In the genomic region with DNA sequence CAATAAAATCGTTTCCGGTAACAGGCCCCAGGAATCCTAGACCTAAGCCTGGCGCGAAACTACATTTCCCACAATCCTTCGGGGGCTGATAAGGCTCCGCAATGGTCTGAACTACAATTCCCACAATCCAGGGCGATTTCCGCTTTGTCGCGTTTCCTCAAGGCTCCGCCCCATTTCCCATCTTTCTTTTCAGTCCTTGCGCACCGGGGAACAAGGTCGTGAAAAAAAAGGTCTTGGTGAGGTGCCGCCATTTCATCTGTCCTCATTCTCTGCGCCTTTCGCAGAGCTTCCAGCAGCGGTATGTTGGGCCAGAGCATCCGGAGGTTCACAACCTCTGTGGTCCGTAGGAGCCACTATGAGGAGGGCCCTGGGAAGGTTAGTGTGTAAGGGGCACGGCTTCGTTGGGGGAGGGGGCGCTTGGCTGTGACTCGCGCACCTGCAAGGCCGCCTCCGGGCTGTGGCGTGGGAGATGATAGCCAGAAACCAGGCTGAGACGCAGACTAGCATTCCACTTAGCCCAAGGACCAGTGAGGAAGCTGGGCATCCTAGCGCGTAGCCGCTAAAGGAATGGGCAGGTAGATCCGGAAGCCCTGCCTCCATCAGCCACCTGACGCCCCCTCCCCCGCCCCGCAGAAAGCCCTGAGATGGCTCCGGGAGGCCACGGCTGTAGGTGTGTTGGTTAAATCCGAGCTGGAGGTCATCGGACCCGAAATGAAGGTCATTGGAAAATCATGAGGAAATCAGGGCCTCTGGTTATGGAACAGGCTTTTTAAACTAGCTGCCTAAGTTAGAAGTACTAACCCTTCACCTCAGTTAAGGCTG, we compare ENCODE assay signal across 8 cellular contexts. TPM values are rescaled to one million over a fixed set of nuclear protein-coding genes. Genes with fewer than 3 reads are reported as not detected.
DNase-seq lines count a peak whose midpoint lies in the region; ATAC-seq and TF ChIP-seq lines count a peak whose summit lies in the region.

A gene with protein sequence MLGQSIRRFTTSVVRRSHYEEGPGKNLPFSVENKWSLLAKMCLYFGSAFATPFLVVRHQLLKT (plus strand): TSS at position 186 of the 822 bp plus-strand sequence. CDS start 115 bp downstream, at position 301.

- H3K4me1 Mint-ChIP-seq in osteocyte (ENCODE audit: unreplicated experiment) = peaks cover 12% of the 10 kb centered on the region

- peaks cover 4% of the 10 kb centered on the region for H3K4me1 ChIP-seq in thymus (ENCODE audit: control insufficient read depth, insufficient read depth, low read length)

- H3K36me3 Mint-ChIP-seq in osteocyte (ENCODE audit: unreplicated experiment) = peaks cover 39% of the 10 kb centered on the region

- WGBS in thymus = under 1% methylated on average over 41 of the region's 41 CpGs

- H3K27me3 ChIP-seq in thymus (ENCODE audit: control insufficient read depth, insufficient read depth) = no peaks in the 10 kb centered on the region

- H3K9me3 ChIP-seq in thymus (ENCODE audit: control insufficient read depth) = no peaks in the 10 kb centered on the region

- intact Hi-C loops in head of caudate nucleus (cut with DNase I) = no loop called here

- ATAC-seq in HG02759 (IDR thresholded peaks at IDR 0.05; ENCODE audit: unreplicated experiment) = peak; percentile 96

- peaks cover 4% of the 10 kb centered on the region for H3K36me3 ChIP-seq in thymus (ENCODE audit: control insufficient read depth, insufficient read depth)

- H3K27me3 Mint-ChIP-seq in osteocyte (ENCODE audit: unreplicated experiment) = peaks cover 14% of the 10 kb centered on the region

- peak; percentile 96 for DNase-seq in GM12864 (ENCODE audit: low read depth)
- peak; percentile 90 to 98 (median 97) for DNase-seq in NCI-H1417 (lab: John Stamatoyannopoulos, UW)
- peak; percentile 93 to 98 for DNase-seq in SW 1271 (lab: John Stamatoyannopoulos, UW)
- peak; percentile 87 for DNase-seq in activated naive CD8-positive, alpha-beta T cell treated with anti-CD3 and anti-CD28 coated beads, Interleukin-2, amount 50 U/mL, for 16 hours (ENCODE audit: low read depth, low spot score)
- DNase-seq in head of caudate nucleus = peak; percentile 77 to 98 (median 94)
- DNase-seq in osteocyte (ENCODE audit: extremely low spot score, unreplicated experiment) = peak; percentile 94

- H3K4me3 Mint-ChIP-seq in osteocyte (ENCODE audit: unreplicated experiment) = peak within 1 kb of the TSS; percentile 99

- peak within 1 kb of the TSS; percentile 96 for H3K27ac Mint-ChIP-seq in osteocyte (ENCODE audit: unreplicated experiment)

- TF ChIP-seq CTCF in GM12864 (IDR thresholded peaks at IDR 0.05; ENCODE audit: low read depth, low read length, missing control alignments) (no peak), osteocyte (IDR thresholded peaks at IDR 0.05) (no peak)

- H3K4me3 ChIP-seq in GM12864 (ENCODE audit: low read depth, low read length) (peak within 1 kb of the TSS; percentile 94), thymus (ENCODE audit: low read length) (peak within 1 kb of the TSS; percentile 87)

- H3K9me3 Mint-ChIP-seq in osteocyte (ENCODE audit: unreplicated experiment) = peaks cover 4% of the 10 kb centered on the region

- peak within 1 kb of the TSS; percentile 81 for H3K27ac ChIP-seq in thymus (ENCODE audit: low read depth)

RNA-seq across cellular contexts. Expression of the gene that starts here (rescaled TPM):
- total RNA-seq in osteocyte = 395 and 423 TPM in 2 replicates
- 1,254 TPM for polyA plus RNA-seq in thymus

Comparison
In these comparisons a context has a peak if more than half of its experiments do, and no peak if none do; other contexts are left out.
1. Peak in every context shown above with its lines: DNase-seq, ATAC-seq, H3K4me3 ChIP-seq and H3K27ac ChIP-seq.